In the genomic region with DNA sequence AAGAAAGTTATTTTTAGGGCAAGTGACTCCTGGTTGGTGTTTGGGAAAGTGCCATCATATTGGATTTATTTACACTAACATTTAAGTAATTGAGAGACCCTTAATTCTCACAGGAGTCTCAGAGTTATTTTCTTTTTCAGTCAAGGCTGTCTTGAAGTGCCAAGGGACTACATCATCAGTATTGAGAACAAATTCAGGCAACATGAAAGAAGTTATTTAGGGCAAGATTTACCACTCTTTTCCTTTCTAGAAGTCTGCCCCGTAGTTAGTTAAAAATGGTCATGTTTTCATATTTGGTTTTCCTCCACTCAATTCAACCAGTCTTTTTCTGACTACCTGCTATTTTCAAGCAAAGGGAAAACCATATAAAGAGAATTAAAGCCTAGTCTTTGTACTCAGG, we compare ENCODE assay signal across 21 cellular contexts. TPM values are rescaled to one million over a fixed set of nuclear protein-coding genes. Genes with fewer than 3 reads are reported as not detected.
DNase-seq lines count a peak whose midpoint lies in the region; ATAC-seq and TF ChIP-seq lines count a peak whose summit lies in the region.
"Had no signal": no experiment of that assay in that cellular context is flagged by ENCODE, and none has a peak within 500 bp of the region (broad histone marks: within the 10 kb centered on the region; RNA-seq: fewer than 3 reads in every experiment).

No MANE protein-coding gene starts in this region.

- no peak for DNase-seq in activated T-cell treated with anti-CD3 and anti-CD28 coated beads, Interleukin-2, amount 50 U/mL, for 24 hours
- no peak for DNase-seq in activated T-cell treated with anti-CD3 and anti-CD28 coated beads, Interleukin-2, amount 50 U/mL, for 48 hours
- DNase-seq in SJSA1 (ENCODE audit: low read depth in 1 of 2, low spot score in 2 of 2) (no peak), smooth muscle cell (lab: John Stamatoyannopoulos, UW; ENCODE audit: unreplicated experiment) (no peak), dorsolateral prefrontal cortex (no peak)
- no peak for DNase-seq in effector memory CD8-positive, alpha-beta T cell
- DNase-seq in activated effector memory CD4-positive, alpha-beta T cell treated with Interleukin-2 at 50 U/mL for 16 hours: no peak
- DNase-seq: activated CD4-positive, CD25-positive, alpha-beta regulatory T cell treated with anti-CD3 and anti-CD28 coated beads, Interleukin-2, amount 50 U/mL, for 72 hours; adrenal gland; CD4-positive, CD25-positive, alpha-beta regulatory T cell; H7; left cardiac atrium; MG63; NCI-H1436 treated with DMSO at 0.1 percent for 48 hours; NCI-H82; SJCRH30; T-helper 9 cell had no signal

- intact Hi-C loops in dorsolateral prefrontal cortex (cut with DNase I): no loop called here

- H3K79me2 ChIP-seq in smooth muscle cell (ENCODE audit: low read depth): peaks cover 26% of the 10 kb centered on the region

- H3K36me3 Mint-ChIP-seq in activated T-cell treated with anti-CD3 and anti-CD28 coated beads, Interleukin-2, amount 50 U/mL, for 24 hours (ENCODE audit: low read depth): peaks cover 67% of the 10 kb centered on the region
- H3K36me3 Mint-ChIP-seq in effector memory CD8-positive, alpha-beta T cell (ENCODE audit: insufficient read depth): peaks cover 34% of the 10 kb centered on the region

- H3K4me1 Mint-ChIP-seq in activated T-cell treated with anti-CD3 and anti-CD28 coated beads, Interleukin-2, amount 50 U/mL, for 24 hours (ENCODE audit: low read depth): peaks cover 67% of the 10 kb centered on the region
- peaks cover 21 to 25% of the 10 kb centered on the region in 2 donors for H3K4me1 Mint-ChIP-seq in effector memory CD8-positive, alpha-beta T cell (ENCODE audit: low read depth in 2 of 2)

- H3K9ac ChIP-seq in smooth muscle cell (ENCODE audit: low read depth): peak overlapping the region; percentile 36

- TF ChIP-seq CTCF in smooth muscle cell (IDR thresholded peaks at IDR 0.05; ENCODE audit: borderline replicate concordance, insufficient read depth, poor library complexity, severe bottlenecking) (no peak), dorsolateral prefrontal cortex (IDR thresholded peaks at IDR 0.05 in 54 of 56, conservative IDR thresholded peaks at IDR 0.05 in 2 of 56; ENCODE audit: low read depth in 1 of 56, partially characterized antibody in 56 of 56) (no peak)

- H3K4me3 Mint-ChIP-seq in activated T-cell treated with anti-CD3 and anti-CD28 coated beads, Interleukin-2, amount 50 U/mL, for 24 hours: no peak overlapping the region
- no peak overlapping the region for H3K4me3 Mint-ChIP-seq in effector memory CD8-positive, alpha-beta T cell
- H3K4me3 Mint-ChIP-seq: CD4-positive, CD25-positive, alpha-beta regulatory T cell; neural crest cell had no signal

- H3K27me3 Mint-ChIP-seq in activated T-cell treated with anti-CD3 and anti-CD28 coated beads, Interleukin-2, amount 50 U/mL, for 24 hours: no peaks in the 10 kb centered on the region
- no peaks in the 10 kb centered on the region for H3K27me3 Mint-ChIP-seq in effector memory CD8-positive, alpha-beta T cell
- H3K27me3 Mint-ChIP-seq: CD4-positive, CD25-positive, alpha-beta regulatory T cell had no signal

- peak overlapping the region; percentile 53 for H3K4me2 ChIP-seq in smooth muscle cell

- 100% methylated on average over 1 of the region's 1 CpG for WGBS in smooth muscle cell (ENCODE audit: low lambda C conversion rate)

- H2AFZ ChIP-seq in smooth muscle cell (ENCODE audit: low read depth): no peak overlapping the region

- H3K9me3 ChIP-seq in SJSA1 (replicated peaks) (no peaks in the 10 kb centered on the region), smooth muscle cell (replicated peaks; ENCODE audit: low read depth) (no peaks in the 10 kb centered on the region)
- H3K9me3 ChIP-seq: adrenal gland, MG63, SJCRH30 had no signal

- H3F3A ChIP-seq in smooth muscle cell (ENCODE audit: low read depth): no peaks in the 10 kb centered on the region

- H3K36me3 ChIP-seq in SJSA1: peaks cover 60% of the 10 kb centered on the region
- H3K36me3 ChIP-seq in smooth muscle cell (ENCODE audit: low read depth): peaks cover 11% of the 10 kb centered on the region

- H4K20me1 ChIP-seq in smooth muscle cell (ENCODE audit: low read depth): peaks cover 14% of the 10 kb centered on the region

- peaks cover 25% of the 10 kb centered on the region for H3K4me1 ChIP-seq in SJSA1 (replicated peaks)
- H3K4me1 ChIP-seq in smooth muscle cell (ENCODE audit: low read depth): peaks cover 3% of the 10 kb centered on the region
- H3K4me1 ChIP-seq: SJCRH30 had no signal

- peak overlapping the region; percentile 68 for H3K27ac ChIP-seq in SJSA1
- H3K27ac ChIP-seq in smooth muscle cell (ENCODE audit: low read depth): peak overlapping the region; percentile 79
- no peak overlapping the region for H3K27ac ChIP-seq in dorsolateral prefrontal cortex
- H3K27ac ChIP-seq: adrenal gland, HL-60, SJCRH30 had no signal

- ATAC-seq in effector memory CD8-positive, alpha-beta T cell (replicated peaks): no peak
- ATAC-seq in GM18909 (IDR thresholded peaks at IDR 0.05; ENCODE audit: poor library complexity, unreplicated experiment): no peak
- ATAC-seq: esophagus mucosa had no signal

- no peak overlapping the region for H3K4me3 ChIP-seq in SJSA1
- H3K4me3 ChIP-seq in smooth muscle cell: no peak overlapping the region
- H3K4me3 ChIP-seq in dorsolateral prefrontal cortex: no peak overlapping the region
- H3K4me3 ChIP-seq: adrenal gland, MG63, SJCRH30 had no signal

- no peaks in the 10 kb centered on the region for H3K9me3 Mint-ChIP-seq in activated T-cell treated with anti-CD3 and anti-CD28 coated beads, Interleukin-2, amount 50 U/mL, for 24 hours
- H3K9me3 Mint-ChIP-seq in effector memory CD8-positive, alpha-beta T cell: no peaks in the 10 kb centered on the region
- H3K9me3 Mint-ChIP-seq: neural crest cell had no signal

- H3K27ac Mint-ChIP-seq in activated T-cell treated with anti-CD3 and anti-CD28 coated beads, Interleukin-2, amount 50 U/mL, for 24 hours: peak overlapping the region; percentile 74
- peak overlapping the region; percentile 25 to 35 for H3K27ac Mint-ChIP-seq in effector memory CD8-positive, alpha-beta T cell

- H3K27me3 ChIP-seq in SJSA1 (replicated peaks) (no peaks in the 10 kb centered on the region), smooth muscle cell (ENCODE audit: low read depth) (no peaks in the 10 kb centered on the region), dorsolateral prefrontal cortex (no peaks in the 10 kb centered on the region)
- H3K27me3 ChIP-seq: adrenal gland, MG63, SJCRH30 had no signal

RNA-seq across cellular contexts. Expression of a gene that starts 6.1 kb away (rescaled TPM):
- 25.8 and 25.9 TPM in 2 replicates for total RNA-seq in SJSA1 (2014; rRNA removed; shearing (Covaris generic))
- total RNA-seq in smooth muscle cell: 33.5 and 37.3 TPM in 2 replicates
- polyA plus RNA-seq in smooth muscle cell: 28.8 and 36.8 TPM in 2 replicates
- total RNA-seq in dorsolateral prefrontal cortex: 10 to 100 TPM in 116 of 120 experiments, 1 to 10 TPM in 4; 7.4 to 34.5 (median 16.0) TPM

RNA-seq across cellular contexts. Expression of a gene that starts 59.6 kb away (rescaled TPM):
- total RNA-seq in SJSA1 (2014; rRNA removed; shearing (Covaris generic)): 8.8 and 13.7 TPM in 2 replicates
- total RNA-seq in smooth muscle cell (10.9 and 15.4 TPM in 2 replicates), dorsolateral prefrontal cortex (10 to 100 TPM; 10.9 to 62.5 (median 21.3) TPM)
- polyA plus RNA-seq in smooth muscle cell: 5.6 and 6.1 TPM in 2 replicates

Comparison
In these comparisons a context has a peak if more than half of its experiments do, and no peak if none do; other contexts are left out.
1. H3K27ac ChIP-seq: peak in SJSA1 (single experiment) and smooth muscle cell (single experiment); none in dorsolateral prefrontal cortex (0 of 59).